In the genomic region with DNA sequence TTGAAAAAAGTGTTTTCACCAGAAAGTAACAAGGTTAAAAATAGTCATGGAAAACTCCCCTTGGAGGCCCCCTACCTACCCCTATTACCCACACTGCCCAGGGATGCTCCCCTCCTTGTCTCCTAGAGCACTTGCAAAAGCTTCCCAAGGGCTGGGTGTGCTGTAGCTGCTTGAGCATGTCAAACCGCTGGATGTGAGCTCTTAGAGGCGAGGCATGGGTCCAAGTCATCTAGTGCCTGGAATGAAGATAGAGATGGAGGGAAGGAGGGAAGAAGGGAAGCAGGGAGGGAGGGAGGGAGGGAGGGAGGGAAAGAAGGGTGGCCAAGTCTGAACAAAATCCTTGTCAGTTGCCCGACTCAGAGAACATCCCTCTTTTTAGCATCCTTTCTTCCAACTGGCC, we compare ENCODE assay signal across 19 cellular contexts. TPM values are rescaled to one million over a fixed set of nuclear protein-coding genes. Genes with fewer than 3 reads are reported as not detected.
DNase-seq lines count a peak whose midpoint lies in the region; ATAC-seq, FAIRE-seq and TF ChIP-seq lines count a peak whose summit lies in the region.
"Had no signal": no experiment of that assay in that cellular context is flagged by ENCODE, and none has a peak within 500 bp of the region (broad histone marks: within the 10 kb centered on the region; RNA-seq: fewer than 3 reads in every experiment).

No MANE protein-coding gene starts in this region.

- CTCF ChIA-PET in A549 (lab: Yijun Ruan, JAX), result interaction anchor here (1.3 to 2.1 kb wide), 4 partner anchors 14 to 64 kb away, joined by 4 to 5 read pairs (median 4); no protein-coding TSS in a partner anchor

- TF ChIP-seq CTCF in A549 (IDR thresholded peaks at IDR 0.05) (no peak), coronary artery (IDR thresholded peaks at IDR 0.05) (no peak), pancreas (IDR thresholded peaks at IDR 0.05) (no peak)

- TF ChIP-seq POLR2A in A549 (IDR thresholded peaks at IDR 0.05; ENCODE audit: low read length), result no peak

- H3K4me3 ChIP-seq in A549 (no peak overlapping the region), coronary artery (no peak overlapping the region), pancreas (no peak overlapping the region)
- H3K4me3 ChIP-seq: tibial nerve had no signal

- intact Hi-C loops in left ventricle myocardium superior (cut with micrococcal nuclease) (no loop called here), sciatic nerve (cut with DNase I) (no loop called here), pancreas (cut with DNase I) (no loop called here)

- TF ChIP-seq RAD21 in A549 (conservative IDR thresholded peaks at IDR 0.05 in 1 of 2, IDR thresholded peaks at IDR 0.05 in 1 of 2), result no peak

- H3K27ac ChIP-seq in A549 (peak overlapping the region; percentile 91 to 95), coronary artery (peak overlapping the region; percentile 64 to 93), pancreas (no peak overlapping the region)
- H3K27ac ChIP-seq: KMS-11 had no signal

- H3K36me3 ChIP-seq in pancreas, result no peaks in the 10 kb centered on the region
- H3K36me3 ChIP-seq: tibial nerve had no signal

- FAIRE-seq in A549 (lab: Jason Lieb, UNC), result no peak
- FAIRE-seq in pancreas (lab: Jason Lieb, UNC), result no peak
- FAIRE-seq: A204.1 had no signal

- no peak overlapping the region for H3K4me2 ChIP-seq in A549
- H3K4me2 ChIP-seq: KMS-11 had no signal

- POLR2A ChIA-PET in A549 (lab: Yijun Ruan, JAX), result no interaction called here

- ATAC-seq in A549 (no peak), left ventricle myocardium superior (peak; percentile 73), sciatic nerve (peak; percentile 12), GM21576 (IDR thresholded peaks at IDR 0.05; ENCODE audit: unreplicated experiment) (no peak), HG03520 (IDR thresholded peaks at IDR 0.05; ENCODE audit: unreplicated experiment) (no peak), pancreas (no peak)
- ATAC-seq: esophagus mucosa; naive thymus-derived CD8-positive, alpha-beta T cell had no signal

- DNase-seq in A549 (ENCODE audit: low read depth in 1 of 2, low spot score in 1 of 2), result no peak
- DNase-seq in coronary artery (ENCODE audit: low spot score), result no peak
- DNase-seq in left ventricle myocardium superior, result peak; percentile 67
- DNase-seq in sciatic nerve (ENCODE audit: low spot score), result no peak
- no peak for DNase-seq in activated effector memory CD4-positive, alpha-beta T cell treated with Interleukin-2 at 50 U/mL for 16 hours
- DNase-seq in pancreas, result no peak
- DNase-seq: activated CD4-positive, alpha-beta T cell treated with anti-CD3 and anti-CD28 coated beads, Interleukin-2, amount 10 ng/mL, durations not matched to agents 7 days and 5 days; activated naive CD4-positive, alpha-beta T cell treated with anti-CD3 and anti-CD28 coated beads for 36 hours; naive thymus-derived CD8-positive, alpha-beta T cell; NCI-H1092 treated with DMSO at 0.1 percent for 48 hours; NCI-H2171; stimulated activated CD4-positive, alpha-beta T cell treated with anti-CD3 and anti-CD28 coated beads, Interleukin-4, amount 100 ng/mL, for 1 hour; stimulated activated CD8-positive, alpha-beta memory T cell treated with anti-CD3 and anti-CD28 coated beads, Interleukin-4, amount 100 ng/mL, for 48 hours had no signal

- H3K9me3 ChIP-seq in A549, result no peaks in the 10 kb centered on the region
- H3K9me3 ChIP-seq in pancreas, result no peaks in the 10 kb centered on the region
- H3K9me3 ChIP-seq: tibial nerve had no signal

- 89% methylated on average over 3 of the region's 3 CpGs for WGBS in A549 (ENCODE audit: missing lambda C conversion rate)
- 87 to 88% methylated on average over 3 of the region's 3 CpGs for WGBS in pancreas, 2 donors

- peaks cover 76% of the 10 kb centered on the region for H3K4me1 ChIP-seq in A549
- H3K4me1 ChIP-seq in pancreas, result no peaks in the 10 kb centered on the region

- no peaks in the 10 kb centered on the region for H3K27me3 ChIP-seq in pancreas
- H3K27me3 ChIP-seq: tibial nerve had no signal

- TF ChIP-seq EP300 in A549 (IDR thresholded peaks at IDR 0.05), result no peak

TF ChIP-seq in A549, 52 proteins besides CTCF, POLR2A, EP300 and RAD21:
- TF ChIP-seq KDM5A (IDR thresholded peaks at IDR 0.05) (no peak), FOXS1 (CRISPR knock-in tag; IDR thresholded peaks at IDR 0.05) (no peak), FOSL2 (IDR thresholded peaks at IDR 0.05) (no peak), FOSL2 (CRISPR knock-in tag; IDR thresholded peaks at IDR 0.05) (no peak), JUNB (IDR thresholded peaks at IDR 0.05) (no peak), JUN (IDR thresholded peaks at IDR 0.05) (no peak), SMC3 (IDR thresholded peaks at IDR 0.05) (no peak)
- TF ChIP-seq, protein P1, sequence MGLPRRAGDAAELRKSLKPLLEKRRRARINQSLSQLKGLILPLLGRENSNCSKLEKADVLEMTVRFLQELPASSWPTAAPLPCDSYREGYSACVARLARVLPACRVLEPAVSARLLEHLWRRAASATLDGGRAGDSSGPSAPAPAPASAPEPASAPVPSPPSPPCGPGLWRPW (IDR thresholded peaks at IDR 0.05), result no peak

RNA-seq across cellular contexts. Expression of a gene that starts 43.1 kb away (rescaled TPM):
- 4.9 and 6.3 TPM in 2 replicates for polyA plus RNA-seq in A549 (2011; rRNA removed)
- 3.3 and 5.0 TPM in 2 replicates for polyA plus RNA-seq in A549 (2012; cell fraction: cytosol; rRNA removed)
- polyA plus RNA-seq in A549 (2012; cell fraction: nucleus; rRNA removed), result 21.8 and 25.3 TPM in 2 replicates
- 9.9 to 17.1 TPM (median 14.4 TPM) in 3 replicates for polyA plus RNA-seq in A549 (2017; fragmentation: RNase III; extraction: RNeasy Plus Mini Kit Qiagen cat#74134 plus additional on column Dnase treatment)
- polyA minus RNA-seq in A549 (2011; rRNA and poly(A)+ RNA removed), result 9.0 and 9.7 TPM in 2 replicates
- 16.0 TPM for total RNA-seq in left ventricle myocardium superior
- 93.0 TPM for total RNA-seq in sciatic nerve
- 10 to 100 TPM in 2 of 6 donors, 1 to 10 TPM in 4; 3.3 to 18.1 (median 5.5) TPM for total RNA-seq in pancreas
- polyA plus RNA-seq in pancreas, result 1 to 10 TPM; 1.8 to 2.5 TPM

Comparison
In these comparisons a context has a peak if more than half of its experiments do, and no peak if none do; other contexts are left out.
1. ATAC-seq: peak in left ventricle myocardium superior (single experiment) and sciatic nerve (single experiment); none in A549 (0 of 2), GM21576 (single experiment), HG03520 (single experiment) and pancreas (0 of 4).
2. H3K27ac ChIP-seq: peak in A549 (2 of 2) and coronary artery (2 of 2); none in pancreas (0 of 4).